1 cellular context compared by ENCODE assay signal in genomic region chr19:1252818-1253513, GRCh38.
A peak's percentile ranks its signal among the peaks of the same experiment; 100 is the strongest.
TF ChIP-seq lines count a peak whose summit lies in the region.

No MANE protein-coding gene starts in this region.

TF ChIP-seq in GM12878, 131 proteins besides CTCF, POLR2A, EP300 and RAD21 (continued from another document):
- no peak for TF ChIP-seq BCL3 (IDR thresholded peaks at IDR 0.05; ENCODE audit: borderline replicate concordance, insufficient read depth, low read depth, low read length, poor library complexity, severe bottlenecking)
- no peak for TF ChIP-seq SRF (IDR thresholded peaks at IDR 0.05; ENCODE audit: low read depth in 2 of 2, low read length in 2 of 2)
- TF ChIP-seq KLF5 (IDR thresholded peaks at IDR 0.05; ENCODE audit: partially characterized antibody), result no peak
- TF ChIP-seq SIX5 (IDR thresholded peaks at IDR 0.05; ENCODE audit: low read depth, low read length, severe bottlenecking), result no peak
- no peak for TF ChIP-seq ZNF592 (IDR thresholded peaks at IDR 0.05)
- no peak for TF ChIP-seq EGR1 (IDR thresholded peaks at IDR 0.05; ENCODE audit: borderline replicate concordance in 1 of 2, low read depth in 2 of 2, low read length in 2 of 2)
- no peak for TF ChIP-seq SREBF2 (IDR thresholded peaks at IDR 0.05; ENCODE audit: low read length)
- TF ChIP-seq RB1 (IDR thresholded peaks at IDR 0.05; ENCODE audit: borderline replicate concordance), result no peak
- TF ChIP-seq REST (IDR thresholded peaks at IDR 0.05; ENCODE audit: low read depth, low read length), result no peak
- no peak for TF ChIP-seq TAF1 (IDR thresholded peaks at IDR 0.05; ENCODE audit: borderline replicate concordance, low read depth, low read length)
- TF ChIP-seq LARP7 (IDR thresholded peaks at IDR 0.05), result no peak
- no peak for TF ChIP-seq BRCA1 (IDR thresholded peaks at IDR 0.05; ENCODE audit: low read depth, low read length)
- TF ChIP-seq PAX5 (IDR thresholded peaks at IDR 0.05; ENCODE audit: borderline replicate concordance, low read depth, low read length), result no peak
- no peak for TF ChIP-seq ZBED1 (IDR thresholded peaks at IDR 0.05; ENCODE audit: borderline replicate concordance)
- TF ChIP-seq TBL1XR1 (IDR thresholded peaks at IDR 0.05; ENCODE audit: low read depth, low read length), result 0 out of 2 replicates have a peak, but pooled peaks have one; percentile 41
- TF ChIP-seq FOS (IDR thresholded peaks at IDR 0.05; ENCODE audit: borderline replicate concordance, extremely low read depth, insufficient read length), result no peak
- no peak for TF ChIP-seq SKIL (IDR thresholded peaks at IDR 0.05; ENCODE audit: low read depth, poor library complexity, severe bottlenecking)
- 0 out of 2 replicates have a peak, but pooled peaks have one; percentile 35 for TF ChIP-seq MXI1 (IDR thresholded peaks at IDR 0.05; ENCODE audit: low read depth, low read length)
- no peak for TF ChIP-seq ATF2 (IDR thresholded peaks at IDR 0.05; ENCODE audit: low read length)
- no peak for TF ChIP-seq YBX1 (IDR thresholded peaks at IDR 0.05)
- peak; percentile 17; the same call in 1 of the 2 replicates for TF ChIP-seq GATAD2B (conservative IDR thresholded peaks at IDR 0.05; ENCODE audit: low read depth)
- no peak for TF ChIP-seq USF2 (IDR thresholded peaks at IDR 0.05; ENCODE audit: borderline replicate concordance, low read depth, low read length)
- 0 out of 2 replicates have a peak, but pooled peaks have one; percentile 1 for TF ChIP-seq TCF12 (IDR thresholded peaks at IDR 0.05; ENCODE audit: low read depth, low read length)
- no peak for TF ChIP-seq PAX8 (IDR thresholded peaks at IDR 0.05)
- no peak for TF ChIP-seq CHD2 (IDR thresholded peaks at IDR 0.05; ENCODE audit: borderline replicate concordance, low read depth, low read length)
- no peak for TF ChIP-seq PML (IDR thresholded peaks at IDR 0.05; ENCODE audit: low read length)
- no peak; the same call in 1 of the 2 replicates for TF ChIP-seq EED (IDR thresholded peaks at IDR 0.05; ENCODE audit: low read depth)
- peak; percentile 54; the same call in 1 of the 2 replicates for TF ChIP-seq POLR2AphosphoS2 (IDR thresholded peaks at IDR 0.05; ENCODE audit: low read depth, low read length)
- no peak for TF ChIP-seq POU2F2 (IDR thresholded peaks at IDR 0.05; ENCODE audit: borderline replicate concordance, low read depth, low read length)
- TF ChIP-seq CEBPB (IDR thresholded peaks at IDR 0.05; ENCODE audit: borderline replicate concordance in 1 of 2, low read depth in 2 of 2, low read length in 2 of 2), result no peak
- no peak for TF ChIP-seq RAD51 (IDR thresholded peaks at IDR 0.05)
- TF ChIP-seq TARDBP (IDR thresholded peaks at IDR 0.05; ENCODE audit: borderline replicate concordance), result no peak
- no peak for TF ChIP-seq ASH2L (IDR thresholded peaks at IDR 0.05; ENCODE audit: borderline replicate concordance, low read depth)
- TF ChIP-seq PKNOX1 (IDR thresholded peaks at IDR 0.05), result no peak
TF ChIP-seq in GM12878: peak in this region for 15.
